ENCODE assay signal across 1 cellular context in genomic region chr20:11894072-11894471, GRCh38.
TF ChIP-seq lines count a peak whose summit lies in the region.

No MANE protein-coding gene starts in this region.

TF ChIP-seq in HEK293, 187 proteins besides CTCF, POLR2A, EP300 and RAD21 (continued from another document):
- TF ChIP-seq ZNF366 (tag by site-specific recombination; conservative IDR thresholded peaks at IDR 0.05) (0 out of 2 replicates have a peak, but pooled peaks have one; percentile 21), GLI4 (tag by site-specific recombination; IDR thresholded peaks at IDR 0.05) (no peak), INSM2 (tag by site-specific recombination; IDR thresholded peaks at IDR 0.05) (0 out of 2 replicates have a peak, but pooled peaks have one; percentile 44), KLF10 (tag by site-specific recombination; IDR thresholded peaks at IDR 0.05) (0 out of 2 replicates have a peak, but pooled peaks have one; percentile 35), TRIM28 (IDR thresholded peaks at IDR 0.05; ENCODE audit: borderline replicate concordance, low read length) (no peak), WT1 (tag by site-specific recombination; IDR thresholded peaks at IDR 0.05) (0 out of 2 replicates have a peak, but pooled peaks have one; percentile 22), BCL6B (tag by site-specific recombination; IDR thresholded peaks at IDR 0.05) (no peak)
TF ChIP-seq in HEK293: peak in this region for 15.
